ENCODE assay signal across 8 cellular contexts in genomic region chr18:48475635-48476549, GRCh38.
DNase-seq lines count a peak whose midpoint lies in the region; ATAC-seq, FAIRE-seq and TF ChIP-seq lines count a peak whose summit lies in the region.

No MANE protein-coding gene starts in this region.

- H3K36me3 ChIP-seq in OCI-LY7 (ENCODE audit: insufficient read depth, low read length), result no peaks in the 10 kb centered on the region
- H3K36me3 ChIP-seq in GM12878 (ENCODE audit: control insufficient read depth in 2 of 2, insufficient read depth in 2 of 2, low read length in 1 of 2), result no peaks in the 10 kb centered on the region
- no peaks in the 10 kb centered on the region for H3K36me3 ChIP-seq in sigmoid colon

- in situ Hi-C loops in GM12878 (cut with MboI), result no loop called here

- H3K79me2 ChIP-seq in OCI-LY7 (ENCODE audit: insufficient read depth, low read depth, low read length), result no peaks in the 10 kb centered on the region
- no peaks in the 10 kb centered on the region for H3K79me2 ChIP-seq in GM12878 (ENCODE audit: control insufficient read depth, insufficient read depth, low read length)

- H4K20me1 ChIP-seq in OCI-LY7 (ENCODE audit: insufficient read depth, low read length) (no peaks in the 10 kb centered on the region), GM12878 (ENCODE audit: control insufficient read depth, insufficient read depth) (no peaks in the 10 kb centered on the region)

- TF ChIP-seq RAD21 in GM12878 (IDR thresholded peaks at IDR 0.05; ENCODE audit: insufficient read depth, low read depth, low read length), result peak; percentile 90

- DNase-seq in AG08395 (ENCODE audit: low spot score) (peak; percentile 81), OCI-LY7 (ENCODE audit: low spot score) (peak; percentile 52), GM12878 (ENCODE audit: low read depth, low spot score) (peak; percentile 5), hippocampal formation (lab: John Stamatoyannopoulos, UW) (peak; percentile 36 to 88), sigmoid colon (no peak)

- H3K4me2 ChIP-seq in OCI-LY7 (ENCODE audit: low read length) (no peak overlapping the region), GM12878 (ENCODE audit: control insufficient read depth, insufficient read depth) (no peak overlapping the region)

- CTCF ChIA-PET in OCI-LY7 (lab: Charles Lee; ENCODE audit: unreplicated experiment), result interaction anchor here (0.6 kb wide), 1 partner anchor 47 kb away, joined by 3 read pairs; no protein-coding TSS in a partner anchor
- CTCF ChIA-PET in GM12878 (lab: Yijun Ruan, JAX), result interaction anchor here (0.6 to 3.1 kb wide), 19 partner anchors 10 to 661 kb away, joined by 3 to 21 read pairs (median 4); no protein-coding TSS in a partner anchor

- SMC1A ChIA-PET in GM12878 (lab: Charles Lee; ENCODE audit: uncharacterized antibody, unreplicated experiment), result interaction anchor here (0.6 to 1.4 kb wide), 5 partner anchors 10 to 200 kb away, joined by 3 to 6 read pairs (median 4); no protein-coding TSS in a partner anchor

- no peaks in the 10 kb centered on the region for H3K9me3 ChIP-seq in OCI-LY7 (ENCODE audit: low read length)
- no peaks in the 10 kb centered on the region; the same call in 2 of the 3 replicates for H3K9me3 ChIP-seq in GM12878 (replicated peaks; ENCODE audit: control insufficient read depth, insufficient read depth, low read length)
- H3K9me3 ChIP-seq in sigmoid colon, result no peaks in the 10 kb centered on the region

- TF ChIP-seq EP300 in GM12878 (IDR thresholded peaks at IDR 0.05; ENCODE audit: borderline replicate concordance in 1 of 2, control insufficient read depth in 1 of 2, low read depth in 2 of 2, low read length in 2 of 2) (no peak), sigmoid colon (IDR thresholded peaks at IDR 0.05) (no peak)

- peak; percentile 86 for FAIRE-seq in GM12878 (lab: Jason Lieb, UNC)

- H3K27me3 ChIP-seq in GM12878 (replicated peaks in 1 of 2; ENCODE audit: control insufficient read depth in 2 of 2, insufficient read depth in 2 of 2, low read length in 1 of 2) (peaks cover 0 to 2% of the 10 kb centered on the region in 2 experiments; a peak in 2 of 4 replicates), sigmoid colon (no peaks in the 10 kb centered on the region)

- H2AFZ ChIP-seq in OCI-LY7 (ENCODE audit: low read length) (no peak overlapping the region), GM12878 (ENCODE audit: control insufficient read depth, low read depth, low read length) (no peak overlapping the region)

- intact Hi-C loops in OCI-LY7 (cut with micrococcal nuclease; ENCODE audit: unreplicated experiment) (loop anchor here (1.0 to 10.0 kb wide), 2 partner anchors 188 to 279 kb away; no protein-coding TSS in a partner anchor), GM12878 (cut with micrococcal nuclease; ENCODE audit: unreplicated experiment) (loop anchor here (1.0 kb wide), 1 partner anchor 188 kb away; no protein-coding TSS in a partner anchor), sigmoid colon (cut with DNase I) (loop anchor here (1.0 to 10.0 kb wide), 2 partner anchors 69 to 188 kb away; no protein-coding TSS in a partner anchor)

- TF ChIP-seq CTCF in GM12875 (IDR thresholded peaks at IDR 0.05; ENCODE audit: borderline replicate concordance, insufficient read depth, low read depth, low read length), result peak; percentile 72
- TF ChIP-seq CTCF in LNCAP (IDR thresholded peaks at IDR 0.05), result peak; percentile 86
- TF ChIP-seq CTCF in OCI-LY7 (conservative IDR thresholded peaks at IDR 0.05; ENCODE audit: low read length), result peak; percentile 80
- peak; percentile 75 to 83 (median 78) for TF ChIP-seq CTCF in GM12878 (IDR thresholded peaks at IDR 0.05 in 2 of 3, conservative IDR thresholded peaks at IDR 0.05 in 1 of 3; ENCODE audit: control insufficient read depth in 2 of 3, extremely low read depth in 1 of 3, insufficient read depth in 1 of 3, low read depth in 3 of 3, low read length in 3 of 3)
- peak; percentile 43 to 88 (median 78) for TF ChIP-seq CTCF in sigmoid colon (IDR thresholded peaks at IDR 0.05)

- no peak overlapping the region for H3K9ac ChIP-seq in GM12878 (ENCODE audit: control insufficient read depth, insufficient read depth, low read length)

- RAD21 ChIA-PET in GM12878 (lab: Charles Lee; ENCODE audit: unreplicated experiment), result interaction anchor here (0.6 to 1.6 kb wide), 4 partner anchors 163 to 200 kb away, joined by 3 to 6 read pairs (median 4); no protein-coding TSS in a partner anchor

- POLR2A ChIA-PET in OCI-LY7 (lab: Charles Lee) (interaction anchor here (0.6 kb wide), 1 partner anchor 175 kb away, joined by 3 read pairs; no protein-coding TSS in a partner anchor), GM12878 (lab: Charles Lee) (no interaction called here)

- BruUV-seq in OCI-LY7 (replicated peaks; lab: Mats Ljungman, UMichigan) (no TSS peak), GM12878 (replicated peaks; lab: Mats Ljungman, UMichigan) (no TSS peak)

- H3K27ac ChIP-seq in OCI-LY7 (ENCODE audit: low read depth, low read length, poor library complexity, severe bottlenecking) (no peak overlapping the region), GM12878 (ENCODE audit: control insufficient read depth, insufficient read depth) (no peak overlapping the region), sigmoid colon (no peak overlapping the region)

- no peaks in the 10 kb centered on the region for H3K9me2 ChIP-seq in OCI-LY7 (ENCODE audit: insufficient read depth, low read length)

- H3K4me1 ChIP-seq in OCI-LY7 (ENCODE audit: insufficient read depth, low read length, poor library complexity, severe bottlenecking) (no peaks in the 10 kb centered on the region), GM12878 (ENCODE audit: control insufficient read depth, insufficient read depth, low read length) (no peaks in the 10 kb centered on the region), sigmoid colon (peaks cover 0 to 4% (median 0%) of the 10 kb centered on the region in 4 donors)

- WGBS in GM12878 (ENCODE audit: insufficient coverage, insufficient replicate concordance, low lambda C conversion rate, missing lambda C conversion rate), result under 1% methylated on average over 8 of the region's 8 CpGs
- 30 to 41% methylated on average over 8 of the region's 8 CpGs for WGBS in sigmoid colon, 2 donors

- TF ChIP-seq POLR2A in GM12878 (IDR thresholded peaks at IDR 0.05; ENCODE audit: low read depth, low read length) (no peak), sigmoid colon (IDR thresholded peaks at IDR 0.05) (no peak)

- H3K4me3 ChIP-seq in GM12875 (ENCODE audit: low read depth, low read length), result no peak overlapping the region
- H3K4me3 ChIP-seq in OCI-LY7 (ENCODE audit: low read depth, low read length, poor library complexity, severe bottlenecking), result no peak overlapping the region
- no peak overlapping the region for H3K4me3 ChIP-seq in GM12878
- H3K4me3 ChIP-seq in sigmoid colon, result no peak overlapping the region

- peak; percentile 94 for ATAC-seq in GM12878
- no peak for ATAC-seq in GM19455 (IDR thresholded peaks at IDR 0.05; ENCODE audit: unreplicated experiment)

TF ChIP-seq in GM12878, 131 proteins besides CTCF, POLR2A, EP300 and RAD21:
- TF ChIP-seq SMC3 (IDR thresholded peaks at IDR 0.05; ENCODE audit: borderline replicate concordance, low read length) (peak; percentile 70), SIX5 (IDR thresholded peaks at IDR 0.05; ENCODE audit: low read depth, low read length, severe bottlenecking) (no peak)
TF ChIP-seq in GM12878: peak in this region for 1.
